Comparison of ENCODE assay signal across 23 cellular contexts in genomic region chr1:187938092-187938491, GRCh38.
A peak's percentile ranks its signal among the peaks of the same experiment; 100 is the strongest.
DNase-seq lines count a peak whose midpoint lies in the region; ATAC-seq and TF ChIP-seq lines count a peak whose summit lies in the region.
"Had no signal": no experiment of that assay in that cellular context is flagged by ENCODE, and none has a peak within 500 bp of the region (broad histone marks: within the 10 kb centered on the region; RNA-seq: fewer than 3 reads in every experiment).

No MANE protein-coding gene starts in this region.

- H3K9me2 ChIP-seq in MM.1S (replicated peaks; ENCODE audit: insufficient read depth, low read length) = no peaks in the 10 kb centered on the region

- H3F3A ChIP-seq in MM.1S (ENCODE audit: insufficient read depth, low read length) = no peaks in the 10 kb centered on the region

- H3K36me3 ChIP-seq in MM.1S (replicated peaks; ENCODE audit: insufficient read depth, low read length) (no peaks in the 10 kb centered on the region), left ventricle myocardium inferior (no peaks in the 10 kb centered on the region)
- H3K36me3 ChIP-seq: Peyer's patch had no signal

- no peak overlapping the region for H3K27ac ChIP-seq in MM.1S (ENCODE audit: low read length)
- no peak overlapping the region for H3K27ac ChIP-seq in left ventricle myocardium inferior (replicated peaks)
- H3K27ac ChIP-seq: C4-2B, HL-60, Peyer's patch had no signal

- no peak overlapping the region for H3K4me3 ChIP-seq in GM12865 (ENCODE audit: low read depth, low read length)
- H3K4me3 ChIP-seq in MM.1S (ENCODE audit: low read length) = no peak overlapping the region
- no peak overlapping the region for H3K4me3 ChIP-seq in left ventricle myocardium inferior
- H3K4me3 ChIP-seq: Peyer's patch had no signal

- intact Hi-C loops in left ventricle myocardium inferior (cut with micrococcal nuclease) = no loop called here

- ATAC-seq in GM18867 (IDR thresholded peaks at IDR 0.05; ENCODE audit: unreplicated experiment) (peak; percentile 77), HG02852 (IDR thresholded peaks at IDR 0.05; ENCODE audit: unreplicated experiment) (peak; percentile 52), HG03039 (IDR thresholded peaks at IDR 0.05; ENCODE audit: unreplicated experiment) (no peak), HG03095 (IDR thresholded peaks at IDR 0.05; ENCODE audit: unreplicated experiment) (no peak)
- ATAC-seq: HCT116, SK-N-SH treated with all-trans-retinoic acid at 6 μM for 48 hours had no signal

- H4K20me1 ChIP-seq in MM.1S (ENCODE audit: insufficient read depth, low read length) = no peaks in the 10 kb centered on the region

- no peaks in the 10 kb centered on the region for H3K79me2 ChIP-seq in MM.1S (ENCODE audit: low read length)

- H3K27me3 ChIP-seq in MM.1S (replicated peaks; ENCODE audit: insufficient read depth, low read length) = no peaks in the 10 kb centered on the region
- no peaks in the 10 kb centered on the region for H3K27me3 ChIP-seq in left ventricle myocardium inferior (ENCODE audit: low read depth)
- H3K27me3 ChIP-seq: Peyer's patch had no signal

- H3K9me3 ChIP-seq in MM.1S (replicated peaks; ENCODE audit: insufficient read depth, low read length) = no peaks in the 10 kb centered on the region
- peaks cover 15% of the 10 kb centered on the region for H3K9me3 ChIP-seq in left ventricle myocardium inferior (replicated peaks)
- H3K9me3 ChIP-seq: Peyer's patch had no signal

- DNase-seq in GM12865 (ENCODE audit: low read depth) = peak; percentile 14
- DNase-seq in MM.1S = peak; percentile 8
- DNase-seq in left ventricle myocardium inferior = no peak
- DNase-seq in NCI-H2081 treated with DMSO at 0.1 percent for 48 hours (lab: John Stamatoyannopoulos, UW) = no peak
- DNase-seq: AML-193; Calu3; CD8-positive, alpha-beta memory T cell; KBM-7; NCI-H1105; NCI-H146; NCI-H2029; NCI-H345; NCI-H524; NCI-H774; Peyer's patch had no signal

- H2AFZ ChIP-seq in MM.1S (ENCODE audit: low read length) = no peak overlapping the region

- H3K4me1 ChIP-seq in MM.1S (ENCODE audit: low read length) (no peaks in the 10 kb centered on the region), left ventricle myocardium inferior (no peaks in the 10 kb centered on the region)
- H3K4me1 ChIP-seq: Peyer's patch had no signal

- TF ChIP-seq CTCF in GM12865 (IDR thresholded peaks at IDR 0.05; ENCODE audit: insufficient read depth, low read depth, low read length, missing control alignments) (no peak), MM.1S (IDR thresholded peaks at IDR 0.05; ENCODE audit: low read length) (no peak), left ventricle myocardium inferior (IDR thresholded peaks at IDR 0.05; ENCODE audit: borderline replicate concordance) (no peak)

- H3K4me2 ChIP-seq in MM.1S (ENCODE audit: low read depth, low read length) = no peak overlapping the region

- no peak overlapping the region for H3K9ac ChIP-seq in MM.1S (ENCODE audit: low read length)

Comparison
In these comparisons a context has a peak if more than half of its experiments do, and no peak if none do; other contexts are left out.
1. DNase-seq: peak in GM12865 (single experiment) and MM.1S (single experiment); none in left ventricle myocardium inferior (single experiment) and NCI-H2081 treated with DMSO at 0.1 percent for 48 hours (single experiment).
2. ATAC-seq: peak in GM18867 (single experiment) and HG02852 (single experiment); none in HG03039 (single experiment) and HG03095 (single experiment).